18 cellular contexts compared by ENCODE assay signal in genomic region chr11:46671958-46672315, GRCh38. TPM values are rescaled to one million over a fixed set of nuclear protein-coding genes. Genes with fewer than 3 reads are reported as not detected.
DNase-seq lines count a peak whose midpoint lies in the region; ATAC-seq and TF ChIP-seq lines count a peak whose summit lies in the region.
"Had no signal": no experiment of that assay in that cellular context is flagged by ENCODE, and none has a peak within 500 bp of the region (broad histone marks: within the 10 kb centered on the region; RNA-seq: fewer than 3 reads in every experiment).

No MANE protein-coding gene starts in this region.

- no peak for ATAC-seq in activated T-cell treated with anti-CD3 and anti-CD28 coated beads, Interleukin-2, amount 50 U/mL, for 72 hours (replicated peaks in 1 of 2)
- no peak for ATAC-seq in activated T-cell treated with anti-CD3 and anti-CD28 coated beads, Interleukin-2, amount 50 U/mL, for 4 hours
- no peak for ATAC-seq in activated CD8-positive, alpha-beta T cell treated with anti-CD3 and anti-CD28 coated beads for 36 hours
- ATAC-seq: left lobe of liver, PC-3 had no signal

- TF ChIP-seq CTCF in activated CD8-positive, alpha-beta T cell treated with anti-CD3 and anti-CD28 coated beads for 36 hours (IDR thresholded peaks at IDR 0.05) = no peak
- TF ChIP-seq CTCF in suprapubic skin (IDR thresholded peaks at IDR 0.05) = no peak

- WGBS in suprapubic skin = 85% methylated on average over 10 of the region's 10 CpGs

- no peak overlapping the region for H3K4me3 ChIP-seq in suprapubic skin
- H3K4me3 ChIP-seq: cardiac muscle cell, GM23248 had no signal

- no peak for TF ChIP-seq EP300 in suprapubic skin (IDR thresholded peaks at IDR 0.05)

- peak overlapping the region; percentile 43 for H3K27ac Mint-ChIP-seq in activated T-cell treated with anti-CD3 and anti-CD28 coated beads, Interleukin-2, amount 50 U/mL, for 72 hours
- peak overlapping the region; percentile 91 for H3K27ac Mint-ChIP-seq in activated CD8-positive, alpha-beta T cell treated with anti-CD3 and anti-CD28 coated beads for 36 hours
- H3K27ac Mint-ChIP-seq in immature natural killer cell = peak overlapping the region; percentile 88 to 99 (median 94)

- no peaks in the 10 kb centered on the region for H3K9me3 Mint-ChIP-seq in activated T-cell treated with anti-CD3 and anti-CD28 coated beads, Interleukin-2, amount 50 U/mL, for 72 hours
- H3K9me3 Mint-ChIP-seq in activated T-cell treated with anti-CD3 and anti-CD28 coated beads, Interleukin-2, amount 50 U/mL, for 4 hours = no peaks in the 10 kb centered on the region
- no peaks in the 10 kb centered on the region for H3K9me3 Mint-ChIP-seq in activated CD8-positive, alpha-beta T cell treated with anti-CD3 and anti-CD28 coated beads for 36 hours
- H3K9me3 Mint-ChIP-seq in immature natural killer cell = no peaks in the 10 kb centered on the region
- H3K9me3 Mint-ChIP-seq: IgD-negative memory B cell, naive B cell had no signal

- H3K4me3 Mint-ChIP-seq in activated T-cell treated with anti-CD3 and anti-CD28 coated beads, Interleukin-2, amount 50 U/mL, for 72 hours = peak overlapping the region in 1 of 2 donors; percentile 45
- H3K4me3 Mint-ChIP-seq in activated T-cell treated with anti-CD3 and anti-CD28 coated beads, Interleukin-2, amount 50 U/mL, for 4 hours = no peak overlapping the region
- no peak overlapping the region for H3K4me3 Mint-ChIP-seq in activated CD8-positive, alpha-beta T cell treated with anti-CD3 and anti-CD28 coated beads for 36 hours
- peak overlapping the region; percentile 77 to 97 (median 84) for H3K4me3 Mint-ChIP-seq in immature natural killer cell

- peaks cover 42% of the 10 kb centered on the region for H3K4me1 ChIP-seq in suprapubic skin

- intact Hi-C loops in activated CD8-positive, alpha-beta T cell treated with anti-CD3 and anti-CD28 coated beads for 36 hours (cut with micrococcal nuclease) = no loop called here

- no peak overlapping the region for H3K27ac ChIP-seq in suprapubic skin
- H3K27ac ChIP-seq: cardiac muscle cell had no signal

- peaks cover 72% of the 10 kb centered on the region for H3K4me1 Mint-ChIP-seq in activated T-cell treated with anti-CD3 and anti-CD28 coated beads, Interleukin-2, amount 50 U/mL, for 72 hours (ENCODE audit: low read depth)
- H3K4me1 Mint-ChIP-seq in activated T-cell treated with anti-CD3 and anti-CD28 coated beads, Interleukin-2, amount 50 U/mL, for 4 hours (ENCODE audit: low read depth) = peaks cover 73% of the 10 kb centered on the region
- H3K4me1 Mint-ChIP-seq in activated CD8-positive, alpha-beta T cell treated with anti-CD3 and anti-CD28 coated beads for 36 hours (ENCODE audit: low read depth) = peaks cover 64% of the 10 kb centered on the region
- peaks cover 69 to 72% of the 10 kb centered on the region in 2 donors for H3K4me1 Mint-ChIP-seq in immature natural killer cell

- no peak for DNase-seq in activated T-cell treated with anti-CD3 and anti-CD28 coated beads, Interleukin-2, amount 50 U/mL, for 72 hours
- DNase-seq in activated T-cell treated with anti-CD3 and anti-CD28 coated beads, Interleukin-2, amount 50 U/mL, for 4 hours = no peak
- no peak for DNase-seq in activated CD8-positive, alpha-beta T cell treated with anti-CD3 and anti-CD28 coated beads for 36 hours
- no peak for DNase-seq in immature natural killer cell
- DNase-seq in suprapubic skin (ENCODE audit: low spot score in 2 of 2) = peak; percentile 45 to 59
- no peak for DNase-seq in stimulated activated naive CD4-positive, alpha-beta T cell treated with Interleukin-2 at 50 U/mL for 16 hours (lab: John Stamatoyannopoulos, UW)
- DNase-seq in germinal center (ENCODE audit: low spot score) = no peak
- DNase-seq in NCI-H510A (lab: John Stamatoyannopoulos, UW) = no peak
- DNase-seq: ACHN; activated CD4-positive, CD25-positive, alpha-beta regulatory T cell treated with anti-CD3 and anti-CD28 coated beads, Interleukin-2, amount 50 U/mL, for 72 hours; activated gamma-delta T cell treated with Interleukin-2 at 50 U/mL for 16 hours; GM23248; naive B cell; NCI-H1417 treated with DMSO at 0.1 percent for 48 hours; PC-3 had no signal

- TF ChIP-seq POLR2A in suprapubic skin (IDR thresholded peaks at IDR 0.05) = no peak

- H3K27me3 ChIP-seq in suprapubic skin = no peaks in the 10 kb centered on the region
- H3K27me3 ChIP-seq: cardiac muscle cell had no signal

- H3K27me3 Mint-ChIP-seq in activated T-cell treated with anti-CD3 and anti-CD28 coated beads, Interleukin-2, amount 50 U/mL, for 72 hours (ENCODE audit: low read depth) = no peaks in the 10 kb centered on the region
- H3K27me3 Mint-ChIP-seq in activated T-cell treated with anti-CD3 and anti-CD28 coated beads, Interleukin-2, amount 50 U/mL, for 4 hours (ENCODE audit: low read depth) = no peaks in the 10 kb centered on the region
- H3K27me3 Mint-ChIP-seq in activated CD8-positive, alpha-beta T cell treated with anti-CD3 and anti-CD28 coated beads for 36 hours = no peaks in the 10 kb centered on the region
- peaks cover 6 to 11% (median 9%) of the 10 kb centered on the region in 3 donors for H3K27me3 Mint-ChIP-seq in immature natural killer cell (ENCODE audit: low read depth in 3 of 3)
- H3K27me3 Mint-ChIP-seq: IgD-negative memory B cell, naive B cell had no signal

- POLR2A ChIA-PET in activated CD8-positive, alpha-beta T cell treated with anti-CD3 and anti-CD28 coated beads for 36 hours (lab: Charles Lee) = interaction anchor here (0.6 to 1.5 kb wide), 3 partner anchors 42 to 408 kb away, joined by 3 read pairs; partner anchors contain the start of gene ATG13

- peaks cover 76% of the 10 kb centered on the region for H3K36me3 ChIP-seq in suprapubic skin

- H3K36me3 Mint-ChIP-seq in activated T-cell treated with anti-CD3 and anti-CD28 coated beads, Interleukin-2, amount 50 U/mL, for 72 hours (ENCODE audit: insufficient read depth in 2 of 2) = peaks cover 5 to 7% of the 10 kb centered on the region in 2 donors
- peaks cover 31% of the 10 kb centered on the region for H3K36me3 Mint-ChIP-seq in activated T-cell treated with anti-CD3 and anti-CD28 coated beads, Interleukin-2, amount 50 U/mL, for 4 hours (ENCODE audit: insufficient read depth)
- peaks cover 18% of the 10 kb centered on the region for H3K36me3 Mint-ChIP-seq in activated CD8-positive, alpha-beta T cell treated with anti-CD3 and anti-CD28 coated beads for 36 hours (ENCODE audit: low read depth)
- peaks cover 13 to 38% (median 17%) of the 10 kb centered on the region in 3 donors for H3K36me3 Mint-ChIP-seq in immature natural killer cell

- CTCF ChIA-PET in activated CD8-positive, alpha-beta T cell treated with anti-CD3 and anti-CD28 coated beads for 36 hours (lab: Charles Lee) = interaction anchor here (1.2 to 1.6 kb wide), 3 partner anchors 16 to 303 kb away, joined by 3 to 8 read pairs (median 4); partner anchors contain the start of genes ATG13 and HARBI1

- H3K9me3 ChIP-seq in suprapubic skin = no peaks in the 10 kb centered on the region

RNA-seq across cellular contexts. Expression of gene ARHGAP1, which starts 28.5 kb away (rescaled TPM):
- 10 to 100 TPM; 41.6 to 43.5 TPM for total RNA-seq in activated T-cell treated with anti-CD3 and anti-CD28 coated beads, Interleukin-2, amount 50 U/mL, for 72 hours
- 10 to 100 TPM; 52.9 to 63.8 (median 53.4) TPM for total RNA-seq in activated T-cell treated with anti-CD3 and anti-CD28 coated beads, Interleukin-2, amount 50 U/mL, for 4 hours
- total RNA-seq in activated CD8-positive, alpha-beta T cell treated with anti-CD3 and anti-CD28 coated beads for 36 hours = 10 to 100 TPM; 32.7 to 34.5 TPM
- 100 to 1,000 TPM in 1 of 3 donors, 10 to 100 TPM in 2; 38.6 to 104 (median 60.4) TPM for polyA plus RNA-seq in immature natural killer cell
- total RNA-seq in suprapubic skin = 10 to 100 TPM; 53.7 to 72.5 (median 68.5) TPM

RNA-seq across cellular contexts. Expression of gene ZNF408, which starts 28.9 kb away (rescaled TPM):
- total RNA-seq in activated T-cell treated with anti-CD3 and anti-CD28 coated beads, Interleukin-2, amount 50 U/mL, for 72 hours = 10 to 100 TPM; 17.8 to 18.2 TPM
- 10 to 100 TPM; 14.2 to 16.9 (median 14.8) TPM for total RNA-seq in activated T-cell treated with anti-CD3 and anti-CD28 coated beads, Interleukin-2, amount 50 U/mL, for 4 hours
- total RNA-seq in activated CD8-positive, alpha-beta T cell treated with anti-CD3 and anti-CD28 coated beads for 36 hours = 1 to 10 TPM; 9.2 to 9.7 TPM
- polyA plus RNA-seq in immature natural killer cell = 10 to 100 TPM in 1 of 3 donors, 1 to 10 TPM in 2; 9.1 to 14.6 (median 9.5) TPM
- total RNA-seq in suprapubic skin = 10 to 100 TPM; 11.6 to 25.6 (median 13.7) TPM

RNA-seq across cellular contexts. Expression of gene F2, which starts 47.1 kb away (rescaled TPM):
- not detected for total RNA-seq in activated T-cell treated with anti-CD3 and anti-CD28 coated beads, Interleukin-2, amount 50 U/mL, for 72 hours
- under 1 TPM; 0.40 to 0.81 (median 0.41) TPM for total RNA-seq in activated T-cell treated with anti-CD3 and anti-CD28 coated beads, Interleukin-2, amount 50 U/mL, for 4 hours
- not detected for total RNA-seq in activated CD8-positive, alpha-beta T cell treated with anti-CD3 and anti-CD28 coated beads for 36 hours
- not detected for polyA plus RNA-seq in immature natural killer cell
- 1 to 10 TPM in 1 of 4 donors, not detected in 3; 1.6 TPM for total RNA-seq in suprapubic skin
- total RNA-seq: cardiac muscle cell, GM23248, PC-3 had no signal
- polyA plus RNA-seq: GM23248, IgD-negative memory B cell had no signal

RNA-seq across cellular contexts. Expression of gene ATG13, which starts 54.6 kb away (rescaled TPM):
- 10 to 100 TPM; 75.6 to 77.7 TPM for total RNA-seq in activated T-cell treated with anti-CD3 and anti-CD28 coated beads, Interleukin-2, amount 50 U/mL, for 72 hours
- total RNA-seq in activated T-cell treated with anti-CD3 and anti-CD28 coated beads, Interleukin-2, amount 50 U/mL, for 4 hours = 10 to 100 TPM; 47.4 to 54.8 (median 53.1) TPM
- total RNA-seq in activated CD8-positive, alpha-beta T cell treated with anti-CD3 and anti-CD28 coated beads for 36 hours = 10 to 100 TPM; 53.4 to 61.2 TPM
- 100 to 1,000 TPM in 2 of 3 donors, 10 to 100 TPM in 1; 67.4 to 103 (median 100) TPM for polyA plus RNA-seq in immature natural killer cell
- total RNA-seq in suprapubic skin = 10 to 100 TPM; 68.8 to 94.3 (median 90.2) TPM

RNA-seq across cellular contexts. Expression of gene HARBI1, which starts 54.9 kb away (rescaled TPM):
- 1 to 10 TPM; 4.2 to 7.3 TPM for total RNA-seq in activated T-cell treated with anti-CD3 and anti-CD28 coated beads, Interleukin-2, amount 50 U/mL, for 72 hours
- total RNA-seq in activated T-cell treated with anti-CD3 and anti-CD28 coated beads, Interleukin-2, amount 50 U/mL, for 4 hours = 1 to 10 TPM; 5.5 to 8.1 (median 5.7) TPM
- 1 to 10 TPM; 3.1 to 3.3 TPM for total RNA-seq in activated CD8-positive, alpha-beta T cell treated with anti-CD3 and anti-CD28 coated beads for 36 hours
- 1 to 10 TPM; 1.3 to 9.9 (median 2.9) TPM for polyA plus RNA-seq in immature natural killer cell
- 1 to 10 TPM; 2.8 to 5.6 (median 3.5) TPM for total RNA-seq in suprapubic skin

Comparison
In these comparisons a context has a peak if more than half of its experiments do, and no peak if none do; other contexts are left out.
1. DNase-seq: peak in suprapubic skin (2 of 2); none in activated T-cell treated with anti-CD3 and anti-CD28 coated beads, Interleukin-2, amount 50 U/mL, for 72 hours (0 of 2), activated T-cell treated with anti-CD3 and anti-CD28 coated beads, Interleukin-2, amount 50 U/mL, for 4 hours (single experiment), activated CD8-positive, alpha-beta T cell treated with anti-CD3 and anti-CD28 coated beads for 36 hours (single experiment), immature natural killer cell (0 of 3), stimulated activated naive CD4-positive, alpha-beta T cell treated with Interleukin-2 at 50 U/mL for 16 hours (single experiment), germinal center (single experiment) and NCI-H510A (single experiment).
2. H3K27ac Mint-ChIP-seq: peak in every context shown above with its lines; median percentile 94 in immature natural killer cell; 91 in activated CD8-positive, alpha-beta T cell treated with anti-CD3 and anti-CD28 coated beads for 36 hours; 43 in activated T-cell treated with anti-CD3 and anti-CD28 coated beads, Interleukin-2, amount 50 U/mL, for 72 hours.
3. H3K4me3 Mint-ChIP-seq: peak in immature natural killer cell (5 of 5); none in activated T-cell treated with anti-CD3 and anti-CD28 coated beads, Interleukin-2, amount 50 U/mL, for 4 hours (single experiment) and activated CD8-positive, alpha-beta T cell treated with anti-CD3 and anti-CD28 coated beads for 36 hours (single experiment).